In genomic region chr2:8126783-8127182, GRCh38 we compare ENCODE assay signal across 21 cellular contexts.
A peak's percentile ranks its signal among the peaks of the same experiment; 100 is the strongest.
DNase-seq lines count a peak whose midpoint lies in the region; ATAC-seq, FAIRE-seq and TF ChIP-seq lines count a peak whose summit lies in the region.
"Had no signal": no experiment of that assay in that cellular context is flagged by ENCODE, and none has a peak within 500 bp of the region (broad histone marks: within the 10 kb centered on the region; RNA-seq: fewer than 3 reads in every experiment).

No MANE protein-coding gene starts in this region.

- H3K9me3 ChIP-seq in right cardiac atrium (ENCODE audit: control insufficient read depth, low read length) (no peaks in the 10 kb centered on the region), right atrium auricular region (no peaks in the 10 kb centered on the region), HepG2 (ENCODE audit: low read length) (no peaks in the 10 kb centered on the region), parathyroid adenoma (ENCODE audit: control insufficient read depth, low read length) (no peaks in the 10 kb centered on the region)
- H3K9me3 ChIP-seq: BLaER1 had no signal

- peak in 1 of 2 experiments; percentile 52; a peak in 2 of 4 replicates for TF ChIP-seq POLR2A in HepG2 (IDR thresholded peaks at IDR 0.05; ENCODE audit: insufficient read depth in 1 of 2, low read depth in 2 of 2, low read length in 2 of 2)

- H3K4me1 Mint-ChIP-seq in activated naive CD4-positive, alpha-beta T cell treated with anti-CD3 and anti-CD28 coated beads for 36 hours (ENCODE audit: low read depth): no peaks in the 10 kb centered on the region
- H3K4me1 Mint-ChIP-seq: CD4-positive, alpha-beta memory T cell had no signal

- H3K79me2 ChIP-seq in HepG2 (ENCODE audit: insufficient read depth, low read length): no peaks in the 10 kb centered on the region
- H3K79me2 ChIP-seq in parathyroid adenoma: no peaks in the 10 kb centered on the region

- ATAC-seq in right cardiac atrium: no peak
- ATAC-seq in HepG2: peak; percentile 72
- ATAC-seq: HCT116 had no signal

- no peak overlapping the region for H3K27ac Mint-ChIP-seq in activated naive CD4-positive, alpha-beta T cell treated with anti-CD3 and anti-CD28 coated beads for 36 hours
- H3K27ac Mint-ChIP-seq: CD4-positive, alpha-beta memory T cell; HFFc6 had no signal

- in situ Hi-C loops in HepG2 (cut with HindIII; ENCODE audit: extremely low pct_ligation_motif_present, low pct_unique_long_range_greater_than_20kb): no loop called here

- TF ChIP-seq CTCF in right atrium auricular region (IDR thresholded peaks at IDR 0.05): no peak
- no peak for TF ChIP-seq CTCF in HepG2 (CRISPR knock-in tag; IDR thresholded peaks at IDR 0.05)
- no peak for TF ChIP-seq CTCF in parathyroid adenoma (IDR thresholded peaks at IDR 0.05)

- no peak for TF ChIP-seq RAD21 in HepG2 (CRISPR knock-in tag; IDR thresholded peaks at IDR 0.05)

- H3K4me1 ChIP-seq in right cardiac atrium (ENCODE audit: control insufficient read depth, insufficient read depth, low read length) (peaks cover 2% of the 10 kb centered on the region), right atrium auricular region (peaks cover 0 to 11% of the 10 kb centered on the region in 2 donors), HepG2 (ENCODE audit: insufficient read depth, low read length) (peaks cover 59% of the 10 kb centered on the region), parathyroid adenoma (peaks cover 45% of the 10 kb centered on the region)
- H3K4me1 ChIP-seq: BLaER1 had no signal

- H3K27me3 ChIP-seq in right cardiac atrium (ENCODE audit: control insufficient read depth, insufficient read depth) (no peaks in the 10 kb centered on the region), right atrium auricular region (no peaks in the 10 kb centered on the region), HepG2 (ENCODE audit: control insufficient read depth in 1 of 2, insufficient read depth in 2 of 2, low read length in 2 of 2) (no peaks in the 10 kb centered on the region), parathyroid adenoma (ENCODE audit: control insufficient read depth, insufficient read depth, low read length) (no peaks in the 10 kb centered on the region)
- H3K27me3 ChIP-seq: BLaER1 had no signal

- H3K4me3 ChIP-seq in right cardiac atrium (ENCODE audit: low read length) (no peak overlapping the region), right atrium auricular region (no peak overlapping the region), HepG2 (replicated peaks in 1 of 3; ENCODE audit: insufficient read depth in 1 of 3, low read depth in 2 of 3, low read length in 3 of 3) (peak overlapping the region in 1 of 3 experiments; percentile 60; a peak in 1 of 6 replicates), parathyroid adenoma (ENCODE audit: low read depth, low read length) (no peak overlapping the region)
- H3K4me3 ChIP-seq: BLaER1, GM23248 had no signal

- peak; percentile 12 for FAIRE-seq in HepG2 (lab: Jason Lieb, UNC)
- FAIRE-seq: GM12892, GM18507 had no signal

- CTCF ChIA-PET in HepG2 (lab: Yijun Ruan, JAX; ENCODE audit: low intra/inter-chr PET ratio, low total read pairs): no interaction called here
- CTCF ChIA-PET in activated naive CD4-positive, alpha-beta T cell treated with anti-CD3 and anti-CD28 coated beads for 36 hours (lab: Charles Lee): no interaction called here

- H3K4me3 Mint-ChIP-seq in activated naive CD4-positive, alpha-beta T cell treated with anti-CD3 and anti-CD28 coated beads for 36 hours: no peak overlapping the region
- H3K4me3 Mint-ChIP-seq: CD14-positive monocyte; CD4-positive, alpha-beta memory T cell; HFFc6 had no signal

- POLR2A ChIA-PET in HepG2 (lab: Yijun Ruan, JAX): interaction anchor here (1.1 to 2.9 kb wide), 15 partner anchors 10 to 558 kb away, joined by 3 to 99 read pairs (median 6); partner anchors contain the start of gene ID2

- peak overlapping the region; percentile 96 for H3K9ac ChIP-seq in HepG2 (ENCODE audit: insufficient read depth, low read depth, low read length)
- H3K9ac ChIP-seq in parathyroid adenoma: no peak overlapping the region
- H3K9ac ChIP-seq: BLaER1, GM23248 had no signal

- H4K20me1 ChIP-seq in HepG2 (ENCODE audit: insufficient read depth, low read length): no peaks in the 10 kb centered on the region
- H4K20me1 ChIP-seq: BLaER1 had no signal

- H3K27me3 Mint-ChIP-seq in activated naive CD4-positive, alpha-beta T cell treated with anti-CD3 and anti-CD28 coated beads for 36 hours (ENCODE audit: low read depth): no peaks in the 10 kb centered on the region
- H3K27me3 Mint-ChIP-seq: CD4-positive, alpha-beta memory T cell had no signal

- BruUV-seq in HepG2 (replicated peaks; lab: Mats Ljungman, UMichigan): no TSS peak

- H3K4me2 ChIP-seq in HepG2 (ENCODE audit: low read depth, low read length) (peak overlapping the region; percentile 84), parathyroid adenoma (ENCODE audit: low read length) (no peak overlapping the region)
- H3K4me2 ChIP-seq: BLaER1 had no signal

- H3K27ac ChIP-seq in right cardiac atrium (ENCODE audit: low read length) (peak overlapping the region; percentile 58), right atrium auricular region (peak overlapping the region in 1 of 2 donors; percentile 71), HepG2 (ENCODE audit: extremely low read length, insufficient read depth, low read length) (peak overlapping the region; percentile 100), parathyroid adenoma (peak overlapping the region; percentile 93)
- H3K27ac ChIP-seq: BLaER1, GM23248 had no signal

- H3K36me3 Mint-ChIP-seq in activated naive CD4-positive, alpha-beta T cell treated with anti-CD3 and anti-CD28 coated beads for 36 hours (ENCODE audit: low read depth): no peaks in the 10 kb centered on the region
- H3K36me3 Mint-ChIP-seq: CD14-positive monocyte had no signal

- no peaks in the 10 kb centered on the region for H3K9me3 Mint-ChIP-seq in activated naive CD4-positive, alpha-beta T cell treated with anti-CD3 and anti-CD28 coated beads for 36 hours
- H3K9me3 Mint-ChIP-seq: HFFc6 had no signal

- H2AFZ ChIP-seq in HepG2 (ENCODE audit: low read length) (no peak overlapping the region), parathyroid adenoma (peak overlapping the region; percentile 54)
- H2AFZ ChIP-seq: GM23248 had no signal

- H3K36me3 ChIP-seq in right atrium auricular region: no peaks in the 10 kb centered on the region
- H3K36me3 ChIP-seq in HepG2 (replicated peaks in 1 of 2; ENCODE audit: control insufficient read depth in 1 of 2, insufficient read depth in 2 of 2, low read length in 2 of 2): no peaks in the 10 kb centered on the region
- no peaks in the 10 kb centered on the region for H3K36me3 ChIP-seq in parathyroid adenoma (ENCODE audit: control insufficient read depth, insufficient read depth, low read length)
- H3K36me3 ChIP-seq: BLaER1 had no signal

- TF ChIP-seq EP300 in HepG2 (IDR thresholded peaks at IDR 0.05; ENCODE audit: low read depth in 2 of 2, low read length in 2 of 2) (peak in 1 of 2 experiments; percentile 71; a peak in 2 of 4 replicates), HepG2 (CRISPR knock-in tag; IDR thresholded peaks at IDR 0.05; ENCODE audit: borderline replicate concordance) (peak; percentile 40; the same call in 1 of the 2 replicates)

- DNase-seq in right cardiac atrium (no peak), right atrium auricular region (ENCODE audit: low spot score) (no peak), HepG2 (ENCODE audit: low spot score) (peak; percentile 85), activated gamma-delta T cell (lab: John Stamatoyannopoulos, UW) (no peak), SHP77 treated with DMSO at 0.1 percent for 48 hours (lab: John Stamatoyannopoulos, UW) (no peak)
- no peak for DNase-seq in activated naive CD4-positive, alpha-beta T cell treated with anti-CD3 and anti-CD28 coated beads for 36 hours
- DNase-seq in stimulated activated CD4-positive, alpha-beta T cell treated with anti-CD3 and anti-CD28 coated beads, Interleukin-4, amount 100 ng/mL, for 1 hour: no peak
- DNase-seq: 8988T; CD4-positive, alpha-beta memory T cell; DMS153; DMS79; GDM1; H7; HFFc6 had no signal

- 93% methylated on average over 3 of the region's 3 CpGs for WGBS in right cardiac atrium
- WGBS in HepG2 (ENCODE audit: low lambda C conversion rate): 55% methylated on average over 3 of the region's 3 CpGs

- intact Hi-C loops in right cardiac atrium (cut with DNase I) (no loop called here), HepG2 (cut with micrococcal nuclease; ENCODE audit: unreplicated experiment) (loop anchor here (1.0 to 5.0 kb wide), 5 partner anchors 13 to 554 kb away; no protein-coding TSS in a partner anchor)
- intact Hi-C loops in activated naive CD4-positive, alpha-beta T cell treated with anti-CD3 and anti-CD28 coated beads for 36 hours (cut with micrococcal nuclease): no loop called here

TF ChIP-seq in HepG2, 621 proteins besides CTCF, POLR2A, EP300 and RAD21 (continues in another document):
- TF ChIP-seq ZNF451 (CRISPR knock-in tag; IDR thresholded peaks at IDR 0.05) (0 out of 2 replicates have a peak, but pooled peaks have one; percentile 69), MIER3 (CRISPR knock-in tag; IDR thresholded peaks at IDR 0.05; ENCODE audit: borderline replicate concordance) (peak; percentile 31; the same call in 1 of the 2 replicates), ZNF367 (CRISPR knock-in tag; IDR thresholded peaks at IDR 0.05; ENCODE audit: borderline replicate concordance) (no peak), EHMT2 (IDR thresholded peaks at IDR 0.05; ENCODE audit: borderline replicate concordance, low read depth, low read length) (no peak; the same call in 1 of the 2 replicates), ZNF816 (CRISPR knock-in tag; IDR thresholded peaks at IDR 0.05; ENCODE audit: borderline replicate concordance) (no peak), ZNF652 (CRISPR knock-in tag; IDR thresholded peaks at IDR 0.05; ENCODE audit: borderline replicate concordance, low read depth) (0 out of 2 replicates have a peak, but pooled peaks have one; percentile 19), AHR (CRISPR knock-in tag; IDR thresholded peaks at IDR 0.05) (no peak), ZNF496 (CRISPR knock-in tag; IDR thresholded peaks at IDR 0.05; ENCODE audit: insufficient replicate concordance) (no peak), TOE1 (CRISPR knock-in tag; IDR thresholded peaks at IDR 0.05) (no peak), ZNF678 (CRISPR knock-in tag; IDR thresholded peaks at IDR 0.05) (no peak), HMG20B (CRISPR knock-in tag; conservative IDR thresholded peaks at IDR 0.05) (no peak; the same call in 1 of the 2 replicates), ESRRA (CRISPR knock-in tag; IDR thresholded peaks at IDR 0.05; ENCODE audit: low read depth) (no peak)
- TF ChIP-seq, protein P1, sequence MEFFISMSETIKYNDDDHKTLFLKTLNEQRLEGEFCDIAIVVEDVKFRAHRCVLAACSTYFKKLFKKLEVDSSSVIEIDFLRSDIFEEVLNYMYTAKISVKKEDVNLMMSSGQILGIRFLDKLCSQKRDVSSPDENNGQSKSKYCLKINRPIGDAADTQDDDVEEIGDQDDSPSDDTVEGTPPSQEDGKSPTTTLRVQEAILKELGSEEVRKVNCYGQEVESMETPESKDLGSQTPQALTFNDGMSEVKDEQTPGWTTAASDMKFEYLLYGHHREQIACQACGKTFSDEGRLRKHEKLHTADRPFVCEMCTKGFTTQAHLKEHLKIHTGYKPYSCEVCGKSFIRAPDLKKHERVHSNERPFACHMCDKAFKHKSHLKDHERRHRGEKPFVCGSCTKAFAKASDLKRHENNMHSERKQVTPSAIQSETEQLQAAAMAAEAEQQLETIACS (CRISPR knock-in tag; IDR thresholded peaks at IDR 0.05): no peak
